In genomic region chr17:13272296-13272695, GRCh38 we compare ENCODE assay signal across 15 cellular contexts.
A peak's percentile ranks its signal among the peaks of the same experiment; 100 is the strongest.
DNase-seq lines count a peak whose midpoint lies in the region; TF ChIP-seq lines count a peak whose summit lies in the region.
"Had no signal": no experiment of that assay in that cellular context is flagged by ENCODE, and none has a peak within 500 bp of the region (broad histone marks: within the 10 kb centered on the region; RNA-seq: fewer than 3 reads in every experiment).

No MANE protein-coding gene starts in this region.

- peaks cover 31% of the 10 kb centered on the region for H3K4me1 Mint-ChIP-seq in HFFc6 (ENCODE audit: low read depth)
- no peaks in the 10 kb centered on the region for H3K4me1 Mint-ChIP-seq in MCF 10A (ENCODE audit: insufficient read depth, unreplicated experiment)
- H3K4me1 Mint-ChIP-seq: B cell; CD4-positive, CD25-positive, alpha-beta regulatory T cell; GM23338 had no signal

- H3K9me3 Mint-ChIP-seq in HFFc6, result no peaks in the 10 kb centered on the region
- no peaks in the 10 kb centered on the region for H3K9me3 Mint-ChIP-seq in MCF 10A (ENCODE audit: unreplicated experiment)
- H3K9me3 Mint-ChIP-seq: CD8-positive, alpha-beta T cell; GM23338 had no signal

- H3K27ac Mint-ChIP-seq in HFFc6 (no peak overlapping the region), MCF 10A (ENCODE audit: low read depth, unreplicated experiment) (no peak overlapping the region)
- H3K27ac Mint-ChIP-seq: B cell; CD4-positive, CD25-positive, alpha-beta regulatory T cell; CD8-positive, alpha-beta T cell; GM23338 had no signal

- H3K27me3 Mint-ChIP-seq in HFFc6 (ENCODE audit: insufficient read depth), result peaks cover 22% of the 10 kb centered on the region
- H3K27me3 Mint-ChIP-seq in MCF 10A (ENCODE audit: insufficient read depth, unreplicated experiment), result peaks cover 86% of the 10 kb centered on the region
- H3K27me3 Mint-ChIP-seq: B cell; CD4-positive, CD25-positive, alpha-beta regulatory T cell had no signal

- BruUV-seq in MCF 10A (replicated peaks; lab: Mats Ljungman, UMichigan), result no TSS peak

- H3K36me3 Mint-ChIP-seq in HFFc6 (ENCODE audit: low read depth) (no peaks in the 10 kb centered on the region), MCF 10A (ENCODE audit: insufficient read depth, unreplicated experiment) (no peaks in the 10 kb centered on the region)
- H3K36me3 Mint-ChIP-seq: CD4-positive, CD25-positive, alpha-beta regulatory T cell; CD8-positive, alpha-beta T cell had no signal

- DNase-seq in AG20443 (ENCODE audit: low spot score) (peak; percentile 28), HFFc6 (peak; percentile 0), myocyte (ENCODE audit: low read depth) (peak; percentile 33), MCF 10A (ENCODE audit: unreplicated experiment) (no peak), posterior vena cava (ENCODE audit: low spot score) (no peak), NCI-H2029 treated with DMSO at 0.1 percent for 48 hours (lab: John Stamatoyannopoulos, UW) (no peak)
- DNase-seq: 8988T; ACHN; Caco-2; CD4-positive, CD25-positive, alpha-beta regulatory T cell; CD8-positive, alpha-beta T cell; DMS153; DND-41 had no signal

- H3K4me3 Mint-ChIP-seq in HFFc6 (no peak overlapping the region), MCF 10A (ENCODE audit: unreplicated experiment) (no peak overlapping the region)
- H3K4me3 Mint-ChIP-seq: B cell; CD4-positive, CD25-positive, alpha-beta regulatory T cell; CD8-positive, alpha-beta T cell; GM23338 had no signal

- POLR2A ChIA-PET in MCF 10A (lab: Yijun Ruan, JAX), result no interaction called here

- CTCF ChIA-PET in MCF 10A (lab: Yijun Ruan, JAX), result interaction anchor here (0.7 to 1.2 kb wide), 3 partner anchors 41 to 468 kb away, joined by 3 read pairs; no protein-coding TSS in a partner anchor

- no peak for TF ChIP-seq CTCF in HFFc6 (IDR thresholded peaks at IDR 0.05)
- no peak for TF ChIP-seq CTCF in MCF 10A (IDR thresholded peaks at IDR 0.05; ENCODE audit: unreplicated experiment)

- intact Hi-C loops in MCF 10A (cut with micrococcal nuclease) (no loop called here), posterior vena cava (cut with DNase I) (loop anchor here in 1 of 2 donors (2.0 kb wide), 1 partner anchor 139 kb away; no protein-coding TSS in a partner anchor)

Comparison
In these comparisons a context has a peak if more than half of its experiments do, and no peak if none do; other contexts are left out.
1. DNase-seq: peak in AG20443 (single experiment), HFFc6 (single experiment) and myocyte (single experiment); none in MCF 10A (single experiment), posterior vena cava (single experiment) and NCI-H2029 treated with DMSO at 0.1 percent for 48 hours (single experiment).